In genomic region chr5:83077662-83078261, GRCh38 we compare ENCODE assay signal across 8 cellular contexts. TPM values are rescaled to one million over a fixed set of nuclear protein-coding genes. Genes with fewer than 3 reads are reported as not detected.
DNase-seq lines count a peak whose midpoint lies in the region; TF ChIP-seq lines count a peak whose summit lies in the region.

No MANE protein-coding gene starts in this region.

- peak overlapping the region; percentile 80 for H3K4me2 ChIP-seq in MM.1S (ENCODE audit: low read depth, low read length)

- H3K27ac ChIP-seq in MM.1S (ENCODE audit: low read length): peak overlapping the region; percentile 72
- peak overlapping the region; percentile 78 to 94 (median 90) for H3K27ac ChIP-seq in spleen

- H3K9me2 ChIP-seq in MM.1S (replicated peaks; ENCODE audit: insufficient read depth, low read length): no peaks in the 10 kb centered on the region

- H3F3A ChIP-seq in MM.1S (ENCODE audit: insufficient read depth, low read length): peaks cover 10% of the 10 kb centered on the region; the same call in 1 of the 2 replicates

- peaks cover 70% of the 10 kb centered on the region for H3K79me2 ChIP-seq in MM.1S (ENCODE audit: low read length)

- H3K27me3 ChIP-seq in H7 (ENCODE audit: control insufficient read depth, insufficient read depth, low read length) (no peaks in the 10 kb centered on the region), MM.1S (replicated peaks; ENCODE audit: insufficient read depth, low read length) (no peaks in the 10 kb centered on the region), adipocyte (replicated peaks; ENCODE audit: control insufficient read depth, insufficient read depth, low read length) (no peaks in the 10 kb centered on the region), spleen (replicated peaks in 1 of 7) (no peaks in the 10 kb centered on the region)

- H3K4me1 ChIP-seq in MM.1S (ENCODE audit: low read length): peaks cover 10% of the 10 kb centered on the region; the same call in 1 of the 2 replicates
- H3K4me1 ChIP-seq in adipocyte (ENCODE audit: control insufficient read depth, insufficient read depth, low read length): peaks cover 35% of the 10 kb centered on the region
- H3K4me1 ChIP-seq in spleen: peaks cover 23 to 53% (median 50%) of the 10 kb centered on the region in 6 donors

- no peak for TF ChIP-seq POLR2A in spleen (IDR thresholded peaks at IDR 0.05)

- H4K20me1 ChIP-seq in MM.1S (ENCODE audit: insufficient read depth, low read length): 0 out of 2 replicates have a peak, but pooled peaks cover 2% of the 10 kb centered on the region

- H3K36me3 ChIP-seq in H7 (replicated peaks; ENCODE audit: control insufficient read depth, insufficient read depth, low read length): no peaks in the 10 kb centered on the region
- H3K36me3 ChIP-seq in MM.1S (replicated peaks; ENCODE audit: insufficient read depth, low read length): 0 out of 2 replicates have a peak, but pooled peaks cover 4% of the 10 kb centered on the region
- no peaks in the 10 kb centered on the region for H3K36me3 ChIP-seq in adipocyte (ENCODE audit: control insufficient read depth, insufficient read depth, low read length, severe bottlenecking)
- H3K36me3 ChIP-seq in spleen: peaks cover 0 to 11% (median 0%) of the 10 kb centered on the region in 6 donors

- peak overlapping the region; percentile 67 for H3K4me3 ChIP-seq in H7 (ENCODE audit: insufficient read depth, low read depth, low read length)
- peak overlapping the region; percentile 95 for H3K4me3 ChIP-seq in MM.1S (ENCODE audit: low read length)
- peak overlapping the region; percentile 96 for H3K4me3 ChIP-seq in adipocyte (ENCODE audit: low read length)
- peak overlapping the region; percentile 56 for H3K4me3 ChIP-seq in iPS-18c (ENCODE audit: insufficient read depth, low read depth, low read length)
- H3K4me3 ChIP-seq in spleen: peak overlapping the region; percentile 70 to 96 (median 86)

- H2AFZ ChIP-seq in MM.1S (ENCODE audit: low read length): peak overlapping the region; percentile 98

- peak; percentile 58 for DNase-seq in DMS53 (lab: John Stamatoyannopoulos, UW)
- no peak for DNase-seq in DMS53 treated with DMSO at 0.1 percent for 48 hours (lab: John Stamatoyannopoulos, UW; ENCODE audit: unreplicated experiment)
- DNase-seq in H7: peak; percentile 14
- peak; percentile 10 for DNase-seq in MM.1S
- peak; percentile 54 for DNase-seq in adipocyte (ENCODE audit: low read depth)
- no peak for DNase-seq in spleen
- no peak for DNase-seq in NCI-H2107 treated with DMSO at 0.1 percent for 48 hours (lab: John Stamatoyannopoulos, UW; ENCODE audit: unreplicated experiment)

- 2 to 4% (median 2%) methylated on average over 14 of the region's 14 CpGs for WGBS in spleen, 5 donors

- no peak for TF ChIP-seq CTCF in MM.1S (IDR thresholded peaks at IDR 0.05; ENCODE audit: low read length)
- TF ChIP-seq CTCF in spleen (IDR thresholded peaks at IDR 0.05 in 8 of 11, conservative IDR thresholded peaks at IDR 0.05 in 3 of 11): peak in 1 of 11 experiments; percentile 5

- H3K9me3 ChIP-seq in MM.1S (replicated peaks; ENCODE audit: insufficient read depth, low read length): no peaks in the 10 kb centered on the region
- H3K9me3 ChIP-seq in adipocyte (ENCODE audit: control insufficient read depth, low read length): no peaks in the 10 kb centered on the region
- H3K9me3 ChIP-seq in iPS-18c (ENCODE audit: control insufficient read depth, insufficient read depth, low read length): no peaks in the 10 kb centered on the region
- H3K9me3 ChIP-seq in spleen: no peaks in the 10 kb centered on the region

- peak overlapping the region; percentile 78 for H3K9ac ChIP-seq in MM.1S (ENCODE audit: low read length)
- H3K9ac ChIP-seq in adipocyte (ENCODE audit: low read length): peak overlapping the region; percentile 97

- intact Hi-C loops in spleen (cut with DNase I; ENCODE audit: low total_unique reads): no loop called here

RNA-seq across cellular contexts. Expression of gene XRCC4, which starts 0.4 kb away (rescaled TPM):
- total RNA-seq in H7 (2014; rRNA removed; shearing (Covaris generic)): 12.2 and 19.3 TPM in 2 replicates
- total RNA-seq in spleen: 10 to 100 TPM in 3 of 7 donors, 1 to 10 TPM in 4; 5.5 to 14.5 (median 9.9) TPM
- polyA plus RNA-seq in spleen: 1 to 10 TPM; 4.3 to 8.6 (median 5.9) TPM

RNA-seq across cellular contexts. Expression of gene TMEM167A, which starts 0.6 kb away (rescaled TPM):
- total RNA-seq in H7 (2014; rRNA removed; shearing (Covaris generic)): 76.5 and 104 TPM in 2 replicates
- total RNA-seq in spleen: 10 to 100 TPM; 38.0 to 68.7 (median 59.2) TPM
- polyA plus RNA-seq in spleen: 10 to 100 TPM; 19.3 to 28.6 (median 25.5) TPM

Comparison
In these comparisons a context has a peak if more than half of its experiments do, and no peak if none do; other contexts are left out.
1. DNase-seq: peak in DMS53 (single experiment), H7 (single experiment), MM.1S (single experiment) and adipocyte (single experiment); none in DMS53 treated with DMSO at 0.1 percent for 48 hours (single experiment), spleen (single experiment) and NCI-H2107 treated with DMSO at 0.1 percent for 48 hours (single experiment).
2. Peak in every context shown above with its lines, with median percentiles within 50 percentile points of each other: H3K4me3 ChIP-seq.